ENCODE assay signal across 1 cellular context in the genomic region with DNA sequence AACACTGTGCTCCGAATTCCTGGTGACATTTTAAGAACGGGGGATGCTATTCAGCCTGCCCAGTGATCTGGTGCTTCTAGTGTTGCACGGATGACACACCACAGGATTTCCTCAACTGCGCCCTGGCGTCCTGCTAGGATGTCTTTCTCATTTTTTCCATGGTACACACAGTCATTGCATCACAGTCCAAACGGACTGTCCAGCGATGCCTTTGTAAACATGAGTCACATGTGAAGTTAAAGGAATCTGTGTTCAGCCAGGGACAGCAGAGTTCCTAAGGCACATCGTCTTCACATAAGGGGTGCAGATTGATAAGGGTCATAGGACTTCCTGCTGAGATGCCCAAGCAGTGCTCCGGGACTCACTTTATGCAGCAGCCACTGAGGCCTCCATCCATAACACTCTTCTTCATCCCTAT.
TF ChIP-seq lines count a peak whose summit lies in the region.

No MANE protein-coding gene starts in this region.

TF ChIP-seq in HepG2, 621 proteins besides CTCF, POLR2A, EP300 and RAD21 (continued from another document and continues in another):
- TF ChIP-seq, protein P1, sequence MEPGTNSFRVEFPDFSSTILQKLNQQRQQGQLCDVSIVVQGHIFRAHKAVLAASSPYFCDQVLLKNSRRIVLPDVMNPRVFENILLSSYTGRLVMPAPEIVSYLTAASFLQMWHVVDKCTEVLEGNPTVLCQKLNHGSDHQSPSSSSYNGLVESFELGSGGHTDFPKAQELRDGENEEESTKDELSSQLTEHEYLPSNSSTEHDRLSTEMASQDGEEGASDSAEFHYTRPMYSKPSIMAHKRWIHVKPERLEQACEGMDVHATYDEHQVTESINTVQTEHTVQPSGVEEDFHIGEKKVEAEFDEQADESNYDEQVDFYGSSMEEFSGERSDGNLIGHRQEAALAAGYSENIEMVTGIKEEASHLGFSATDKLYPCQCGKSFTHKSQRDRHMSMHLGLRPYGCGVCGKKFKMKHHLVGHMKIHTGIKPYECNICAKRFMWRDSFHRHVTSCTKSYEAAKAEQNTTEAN (CRISPR knock-in tag; conservative IDR thresholded peaks at IDR 0.05): 0 out of 2 replicates have a peak, but pooled peaks have one; percentile 26
- TF ChIP-seq ZMAT3 (CRISPR knock-in tag; conservative IDR thresholded peaks at IDR 0.05): no peak
- TF ChIP-seq ARNTL (CRISPR knock-in tag; IDR thresholded peaks at IDR 0.05): peak; percentile 95
- TF ChIP-seq, protein P2, sequence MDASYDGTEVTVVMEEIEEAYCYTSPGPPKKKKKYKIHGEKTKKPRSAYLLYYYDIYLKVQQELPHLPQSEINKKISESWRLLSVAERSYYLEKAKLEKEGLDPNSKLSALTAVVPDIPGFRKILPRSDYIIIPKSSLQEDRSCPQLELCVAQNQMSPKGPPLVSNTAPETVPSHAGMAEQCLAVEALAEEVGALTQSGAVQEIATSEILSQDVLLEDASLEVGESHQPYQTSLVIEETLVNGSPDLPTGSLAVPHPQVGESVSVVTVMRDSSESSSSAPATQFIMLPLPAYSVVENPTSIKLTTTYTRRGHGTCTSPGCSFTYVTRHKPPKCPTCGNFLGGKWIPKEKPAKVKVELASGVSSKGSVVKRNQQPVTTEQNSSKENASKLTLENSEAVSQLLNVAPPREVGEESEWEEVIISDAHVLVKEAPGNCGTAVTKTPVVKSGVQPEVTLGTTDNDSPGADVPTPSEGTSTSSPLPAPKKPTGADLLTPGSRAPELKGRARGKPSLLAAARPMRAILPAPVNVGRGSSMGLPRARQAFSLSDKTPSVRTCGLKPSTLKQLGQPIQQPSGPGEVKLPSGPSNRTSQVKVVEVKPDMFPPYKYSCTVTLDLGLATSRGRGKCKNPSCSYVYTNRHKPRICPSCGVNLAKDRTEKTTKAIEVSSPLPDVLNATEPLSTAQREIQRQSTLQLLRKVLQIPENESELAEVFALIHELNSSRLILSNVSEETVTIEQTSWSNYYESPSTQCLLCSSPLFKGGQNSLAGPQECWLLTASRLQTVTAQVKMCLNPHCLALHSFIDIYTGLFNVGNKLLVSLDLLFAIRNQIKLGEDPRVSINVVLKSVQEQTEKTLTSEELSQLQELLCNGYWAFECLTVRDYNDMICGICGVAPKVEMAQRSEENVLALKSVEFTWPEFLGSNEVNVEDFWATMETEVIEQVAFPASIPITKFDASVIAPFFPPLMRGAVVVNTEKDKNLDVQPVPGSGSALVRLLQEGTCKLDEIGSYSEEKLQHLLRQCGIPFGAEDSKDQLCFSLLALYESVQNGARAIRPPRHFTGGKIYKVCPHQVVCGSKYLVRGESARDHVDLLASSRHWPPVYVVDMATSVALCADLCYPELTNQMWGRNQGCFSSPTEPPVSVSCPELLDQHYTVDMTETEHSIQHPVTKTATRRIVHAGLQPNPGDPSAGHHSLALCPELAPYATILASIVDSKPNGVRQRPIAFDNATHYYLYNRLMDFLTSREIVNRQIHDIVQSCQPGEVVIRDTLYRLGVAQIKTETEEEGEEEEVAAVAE (CRISPR knock-in tag; IDR thresholded peaks at IDR 0.05; ENCODE audit: borderline replicate concordance): peak; percentile 76; the same call in 1 of the 2 replicates
- TF ChIP-seq, protein P3, sequence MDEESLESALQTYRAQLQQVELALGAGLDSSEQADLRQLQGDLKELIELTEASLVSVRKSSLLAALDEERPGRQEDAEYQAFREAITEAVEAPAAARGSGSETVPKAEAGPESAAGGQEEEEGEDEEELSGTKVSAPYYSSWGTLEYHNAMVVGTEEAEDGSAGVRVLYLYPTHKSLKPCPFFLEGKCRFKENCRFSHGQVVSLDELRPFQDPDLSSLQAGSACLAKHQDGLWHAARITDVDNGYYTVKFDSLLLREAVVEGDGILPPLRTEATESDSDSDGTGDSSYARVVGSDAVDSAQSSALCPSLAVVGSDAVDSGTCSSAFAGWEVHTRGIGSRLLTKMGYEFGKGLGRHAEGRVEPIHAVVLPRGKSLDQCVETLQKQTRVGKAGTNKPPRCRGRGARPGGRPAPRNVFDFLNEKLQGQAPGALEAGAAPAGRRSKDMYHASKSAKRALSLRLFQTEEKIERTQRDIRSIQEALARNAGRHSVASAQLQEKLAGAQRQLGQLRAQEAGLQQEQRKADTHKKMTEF (CRISPR knock-in tag; IDR thresholded peaks at IDR 0.05): peak; percentile 77
- no peak for TF ChIP-seq ARHGAP35 (CRISPR knock-in tag; IDR thresholded peaks at IDR 0.05; ENCODE audit: borderline replicate concordance)
- TF ChIP-seq GZF1 (CRISPR knock-in tag; IDR thresholded peaks at IDR 0.05): no peak
- peak; percentile 92 for TF ChIP-seq MEF2D (CRISPR knock-in tag; IDR thresholded peaks at IDR 0.05)
- peak; percentile 44 for TF ChIP-seq ASH2L (IDR thresholded peaks at IDR 0.05; ENCODE audit: insufficient read length, low read depth, low read length)
- TF ChIP-seq, protein P4, sequence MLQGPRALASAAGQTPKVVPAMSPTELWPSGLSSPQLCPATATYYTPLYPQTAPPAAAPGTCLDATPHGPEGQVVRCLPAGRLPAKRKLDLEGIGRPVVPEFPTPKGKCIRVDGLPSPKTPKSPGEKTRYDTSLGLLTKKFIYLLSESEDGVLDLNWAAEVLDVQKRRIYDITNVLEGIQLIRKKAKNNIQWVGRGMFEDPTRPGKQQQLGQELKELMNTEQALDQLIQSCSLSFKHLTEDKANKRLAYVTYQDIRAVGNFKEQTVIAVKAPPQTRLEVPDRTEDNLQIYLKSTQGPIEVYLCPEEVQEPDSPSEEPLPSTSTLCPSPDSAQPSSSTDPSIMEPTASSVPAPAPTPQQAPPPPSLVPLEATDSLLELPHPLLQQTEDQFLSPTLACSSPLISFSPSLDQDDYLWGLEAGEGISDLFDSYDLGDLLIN (CRISPR knock-in tag; IDR thresholded peaks at IDR 0.05; ENCODE audit: borderline replicate concordance): no peak
- TF ChIP-seq, protein P5, sequence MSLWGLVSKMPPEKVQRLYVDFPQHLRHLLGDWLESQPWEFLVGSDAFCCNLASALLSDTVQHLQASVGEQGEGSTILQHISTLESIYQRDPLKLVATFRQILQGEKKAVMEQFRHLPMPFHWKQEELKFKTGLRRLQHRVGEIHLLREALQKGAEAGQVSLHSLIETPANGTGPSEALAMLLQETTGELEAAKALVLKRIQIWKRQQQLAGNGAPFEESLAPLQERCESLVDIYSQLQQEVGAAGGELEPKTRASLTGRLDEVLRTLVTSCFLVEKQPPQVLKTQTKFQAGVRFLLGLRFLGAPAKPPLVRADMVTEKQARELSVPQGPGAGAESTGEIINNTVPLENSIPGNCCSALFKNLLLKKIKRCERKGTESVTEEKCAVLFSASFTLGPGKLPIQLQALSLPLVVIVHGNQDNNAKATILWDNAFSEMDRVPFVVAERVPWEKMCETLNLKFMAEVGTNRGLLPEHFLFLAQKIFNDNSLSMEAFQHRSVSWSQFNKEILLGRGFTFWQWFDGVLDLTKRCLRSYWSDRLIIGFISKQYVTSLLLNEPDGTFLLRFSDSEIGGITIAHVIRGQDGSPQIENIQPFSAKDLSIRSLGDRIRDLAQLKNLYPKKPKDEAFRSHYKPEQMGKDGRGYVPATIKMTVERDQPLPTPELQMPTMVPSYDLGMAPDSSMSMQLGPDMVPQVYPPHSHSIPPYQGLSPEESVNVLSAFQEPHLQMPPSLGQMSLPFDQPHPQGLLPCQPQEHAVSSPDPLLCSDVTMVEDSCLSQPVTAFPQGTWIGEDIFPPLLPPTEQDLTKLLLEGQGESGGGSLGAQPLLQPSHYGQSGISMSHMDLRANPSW (CRISPR knock-in tag; IDR thresholded peaks at IDR 0.05; ENCODE audit: borderline replicate concordance): no peak
- TF ChIP-seq ZNF780A (CRISPR knock-in tag; IDR thresholded peaks at IDR 0.05): peak; percentile 80; the same call in 1 of the 2 replicates
- TF ChIP-seq, protein P6, sequence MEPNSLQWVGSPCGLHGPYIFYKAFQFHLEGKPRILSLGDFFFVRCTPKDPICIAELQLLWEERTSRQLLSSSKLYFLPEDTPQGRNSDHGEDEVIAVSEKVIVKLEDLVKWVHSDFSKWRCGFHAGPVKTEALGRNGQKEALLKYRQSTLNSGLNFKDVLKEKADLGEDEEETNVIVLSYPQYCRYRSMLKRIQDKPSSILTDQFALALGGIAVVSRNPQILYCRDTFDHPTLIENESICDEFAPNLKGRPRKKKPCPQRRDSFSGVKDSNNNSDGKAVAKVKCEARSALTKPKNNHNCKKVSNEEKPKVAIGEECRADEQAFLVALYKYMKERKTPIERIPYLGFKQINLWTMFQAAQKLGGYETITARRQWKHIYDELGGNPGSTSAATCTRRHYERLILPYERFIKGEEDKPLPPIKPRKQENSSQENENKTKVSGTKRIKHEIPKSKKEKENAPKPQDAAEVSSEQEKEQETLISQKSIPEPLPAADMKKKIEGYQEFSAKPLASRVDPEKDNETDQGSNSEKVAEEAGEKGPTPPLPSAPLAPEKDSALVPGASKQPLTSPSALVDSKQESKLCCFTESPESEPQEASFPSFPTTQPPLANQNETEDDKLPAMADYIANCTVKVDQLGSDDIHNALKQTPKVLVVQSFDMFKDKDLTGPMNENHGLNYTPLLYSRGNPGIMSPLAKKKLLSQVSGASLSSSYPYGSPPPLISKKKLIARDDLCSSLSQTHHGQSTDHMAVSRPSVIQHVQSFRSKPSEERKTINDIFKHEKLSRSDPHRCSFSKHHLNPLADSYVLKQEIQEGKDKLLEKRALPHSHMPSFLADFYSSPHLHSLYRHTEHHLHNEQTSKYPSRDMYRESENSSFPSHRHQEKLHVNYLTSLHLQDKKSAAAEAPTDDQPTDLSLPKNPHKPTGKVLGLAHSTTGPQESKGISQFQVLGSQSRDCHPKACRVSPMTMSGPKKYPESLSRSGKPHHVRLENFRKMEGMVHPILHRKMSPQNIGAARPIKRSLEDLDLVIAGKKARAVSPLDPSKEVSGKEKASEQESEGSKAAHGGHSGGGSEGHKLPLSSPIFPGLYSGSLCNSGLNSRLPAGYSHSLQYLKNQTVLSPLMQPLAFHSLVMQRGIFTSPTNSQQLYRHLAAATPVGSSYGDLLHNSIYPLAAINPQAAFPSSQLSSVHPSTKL (CRISPR knock-in tag; IDR thresholded peaks at IDR 0.05): peak; percentile 98
- no peak for TF ChIP-seq ATRX (CRISPR knock-in tag; IDR thresholded peaks at IDR 0.05; ENCODE audit: borderline replicate concordance)
- TF ChIP-seq MLLT10 (CRISPR knock-in tag; IDR thresholded peaks at IDR 0.05): no peak
- TF ChIP-seq ZNF326 (CRISPR knock-in tag; IDR thresholded peaks at IDR 0.05; ENCODE audit: borderline replicate concordance): no peak
- peak; percentile 58; the same call in 1 of the 2 replicates for TF ChIP-seq FOXC1 (CRISPR knock-in tag; IDR thresholded peaks at IDR 0.05; ENCODE audit: borderline replicate concordance)
- TF ChIP-seq TGIF2 (CRISPR knock-in tag; IDR thresholded peaks at IDR 0.05): peak; percentile 54; the same call in 1 of the 2 replicates
- no peak for TF ChIP-seq ZNF558 (CRISPR knock-in tag; IDR thresholded peaks at IDR 0.05; ENCODE audit: borderline replicate concordance)
- no peak for TF ChIP-seq MTA3 (CRISPR knock-in tag; IDR thresholded peaks at IDR 0.05)
- TF ChIP-seq PRMT3 (CRISPR knock-in tag; IDR thresholded peaks at IDR 0.05; ENCODE audit: borderline replicate concordance, low read depth): no peak
- TF ChIP-seq MYNN (CRISPR knock-in tag; IDR thresholded peaks at IDR 0.05; ENCODE audit: low read depth): no peak
- no peak; the same call in 1 of the 2 replicates for TF ChIP-seq SPEN (CRISPR knock-in tag; IDR thresholded peaks at IDR 0.05; ENCODE audit: low read depth)
- TF ChIP-seq RXRA (CRISPR knock-in tag; IDR thresholded peaks at IDR 0.05): peak; percentile 73; the same call in 1 of the 2 replicates
- TF ChIP-seq, protein P7, sequence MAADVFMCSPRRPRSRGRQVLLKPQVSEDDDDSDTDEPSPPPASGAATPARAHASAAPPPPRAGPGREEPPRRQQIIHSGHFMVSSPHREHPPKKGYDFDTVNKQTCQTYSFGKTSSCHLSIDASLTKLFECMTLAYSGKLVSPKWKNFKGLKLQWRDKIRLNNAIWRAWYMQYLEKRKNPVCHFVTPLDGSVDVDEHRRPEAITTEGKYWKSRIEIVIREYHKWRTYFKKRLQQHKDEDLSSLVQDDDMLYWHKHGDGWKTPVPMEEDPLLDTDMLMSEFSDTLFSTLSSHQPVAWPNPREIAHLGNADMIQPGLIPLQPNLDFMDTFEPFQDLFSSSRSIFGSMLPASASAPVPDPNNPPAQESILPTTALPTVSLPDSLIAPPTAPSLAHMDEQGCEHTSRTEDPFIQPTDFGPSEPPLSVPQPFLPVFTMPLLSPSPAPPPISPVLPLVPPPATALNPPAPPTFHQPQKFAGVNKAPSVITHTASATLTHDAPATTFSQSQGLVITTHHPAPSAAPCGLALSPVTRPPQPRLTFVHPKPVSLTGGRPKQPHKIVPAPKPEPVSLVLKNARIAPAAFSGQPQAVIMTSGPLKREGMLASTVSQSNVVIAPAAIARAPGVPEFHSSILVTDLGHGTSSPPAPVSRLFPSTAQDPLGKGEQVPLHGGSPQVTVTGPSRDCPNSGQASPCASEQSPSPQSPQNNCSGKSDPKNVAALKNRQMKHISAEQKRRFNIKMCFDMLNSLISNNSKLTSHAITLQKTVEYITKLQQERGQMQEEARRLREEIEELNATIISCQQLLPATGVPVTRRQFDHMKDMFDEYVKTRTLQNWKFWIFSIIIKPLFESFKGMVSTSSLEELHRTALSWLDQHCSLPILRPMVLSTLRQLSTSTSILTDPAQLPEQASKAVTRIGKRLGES (CRISPR knock-in tag; IDR thresholded peaks at IDR 0.05; ENCODE audit: borderline replicate concordance): no peak
- TF ChIP-seq SAP130 (CRISPR knock-in tag; IDR thresholded peaks at IDR 0.05; ENCODE audit: low read depth): peak; percentile 98
- TF ChIP-seq TOPORS (CRISPR knock-in tag; IDR thresholded peaks at IDR 0.05): no peak
- TF ChIP-seq PPARG (CRISPR knock-in tag; conservative IDR thresholded peaks at IDR 0.05): peak; percentile 65
- TF ChIP-seq GABPA (IDR thresholded peaks at IDR 0.05; ENCODE audit: low read depth, low read length): no peak
- no peak for TF ChIP-seq GABPA (CRISPR knock-in tag; IDR thresholded peaks at IDR 0.05; ENCODE audit: low read depth)
- TF ChIP-seq MEIS2 (CRISPR knock-in tag; IDR thresholded peaks at IDR 0.05): 0 out of 2 replicates have a peak, but pooled peaks have one; percentile 39
- no peak for TF ChIP-seq ARNT (IDR thresholded peaks at IDR 0.05)
- no peak for TF ChIP-seq FIP1L1 (IDR thresholded peaks at IDR 0.05; ENCODE audit: borderline replicate concordance, insufficient read depth, low read depth, low read length)
- peak; percentile 83; the same call in 1 of the 2 replicates for TF ChIP-seq ZNF724P (CRISPR knock-in tag; IDR thresholded peaks at IDR 0.05; ENCODE audit: borderline replicate concordance)
- TF ChIP-seq, protein P8, sequence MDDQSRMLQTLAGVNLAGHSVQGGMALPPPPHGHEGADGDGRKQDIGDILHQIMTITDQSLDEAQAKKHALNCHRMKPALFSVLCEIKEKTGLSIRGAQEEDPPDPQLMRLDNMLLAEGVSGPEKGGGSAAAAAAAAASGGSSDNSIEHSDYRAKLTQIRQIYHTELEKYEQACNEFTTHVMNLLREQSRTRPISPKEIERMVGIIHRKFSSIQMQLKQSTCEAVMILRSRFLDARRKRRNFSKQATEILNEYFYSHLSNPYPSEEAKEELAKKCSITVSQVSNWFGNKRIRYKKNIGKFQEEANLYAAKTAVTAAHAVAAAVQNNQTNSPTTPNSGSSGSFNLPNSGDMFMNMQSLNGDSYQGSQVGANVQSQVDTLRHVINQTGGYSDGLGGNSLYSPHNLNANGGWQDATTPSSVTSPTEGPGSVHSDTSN (CRISPR knock-in tag; IDR thresholded peaks at IDR 0.05; ENCODE audit: borderline replicate concordance): no peak
